11 cellular contexts compared by ENCODE assay signal in the genomic region with DNA sequence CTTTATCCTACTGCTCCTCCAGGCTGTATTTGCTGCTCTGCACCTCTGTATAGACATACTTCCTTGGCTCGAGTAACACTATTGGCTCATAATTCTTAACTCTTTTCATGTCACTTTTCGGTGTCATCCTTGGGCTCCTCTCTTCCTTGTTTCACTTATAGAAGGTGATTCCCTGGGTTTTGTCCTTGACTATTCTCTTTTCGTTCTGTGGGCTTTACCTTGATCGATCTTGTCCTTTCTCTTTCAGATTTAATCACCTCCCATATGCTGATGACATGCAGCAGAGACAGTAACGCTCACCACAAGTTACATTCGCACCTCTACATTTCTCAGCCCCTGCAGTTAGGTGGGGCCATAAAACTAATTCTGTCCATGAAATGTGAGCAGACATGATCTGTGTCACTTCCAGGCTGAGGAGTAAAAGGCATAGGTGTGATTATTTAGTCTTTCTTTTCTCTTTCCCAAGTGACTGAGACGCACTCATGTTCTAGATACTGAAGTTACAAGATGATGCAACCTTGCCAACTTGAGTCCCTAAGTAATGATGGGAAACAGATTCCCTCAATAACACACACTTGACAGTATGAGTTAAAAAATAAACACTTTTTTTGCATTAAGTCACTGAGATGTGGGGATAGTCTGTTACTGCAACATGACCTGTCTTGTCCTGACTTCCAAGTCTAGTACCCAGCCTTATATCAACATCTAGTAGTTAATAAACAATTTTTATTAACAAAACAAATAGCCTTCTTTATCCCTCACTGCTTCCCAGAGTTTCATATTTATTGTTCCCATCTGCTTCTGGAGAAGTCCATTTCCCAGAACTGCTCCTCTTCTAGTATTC. TPM values are rescaled to one million over a fixed set of nuclear protein-coding genes. Genes with fewer than 3 reads are reported as not detected.
DNase-seq lines count a peak whose midpoint lies in the region; ATAC-seq, FAIRE-seq and TF ChIP-seq lines count a peak whose summit lies in the region.
"Had no signal": no experiment of that assay in that cellular context is flagged by ENCODE, and none has a peak within 500 bp of the region (broad histone marks: within the 10 kb centered on the region; RNA-seq: fewer than 3 reads in every experiment).

No MANE protein-coding gene starts in this region.

- no peaks in the 10 kb centered on the region for H3K79me2 ChIP-seq in OCI-LY3 (ENCODE audit: low read length)

- peak; percentile 92 for FAIRE-seq in GM18507 (lab: Jason Lieb, UNC)

- H3K27ac ChIP-seq in OCI-LY3 (ENCODE audit: low read length) = peak overlapping the region; percentile 79
- no peak overlapping the region for H3K27ac ChIP-seq in RWPE1
- H3K27ac ChIP-seq in spleen = no peak overlapping the region
- H3K27ac ChIP-seq: ascending aorta had no signal

- peak overlapping the region; percentile 65 for H3K4me3 ChIP-seq in OCI-LY3 (ENCODE audit: low read length)
- no peak overlapping the region for H3K4me3 ChIP-seq in spleen
- H3K4me3 ChIP-seq: ascending aorta had no signal

- DNase-seq in GM18507 (ENCODE audit: extremely low spot score, insufficient read length, low read depth) = peak; percentile 15
- DNase-seq in RWPE1 (ENCODE audit: low spot score) = no peak
- DNase-seq in spleen = no peak
- DNase-seq in cardiac septum (ENCODE audit: low spot score) = no peak
- no peak for DNase-seq in occipital lobe (lab: John Stamatoyannopoulos, UW)
- DNase-seq: CD8-positive, alpha-beta T cell; NCI-H2029 had no signal

- H3K4me1 ChIP-seq in OCI-LY3 (ENCODE audit: low read length) = peaks cover 71% of the 10 kb centered on the region
- H3K4me1 ChIP-seq in spleen = peaks cover 0 to 2% (median 0%) of the 10 kb centered on the region in 6 donors
- H3K4me1 ChIP-seq: ascending aorta had no signal

- H3K9ac ChIP-seq in OCI-LY3 (ENCODE audit: low read length) = peak overlapping the region; percentile 60

- no peaks in the 10 kb centered on the region; the same call in 1 of the 2 replicates for H3K9me3 ChIP-seq in OCI-LY3 (ENCODE audit: insufficient read depth, low read length)
- no peaks in the 10 kb centered on the region for H3K9me3 ChIP-seq in spleen
- H3K9me3 ChIP-seq: ascending aorta had no signal

- H3K27me3 ChIP-seq in OCI-LY3 (ENCODE audit: low read depth, low read length) = no peaks in the 10 kb centered on the region
- H3K27me3 ChIP-seq in spleen (replicated peaks in 1 of 7) = peaks cover 0 to 6% (median 0%) of the 10 kb centered on the region in 7 donors
- H3K27me3 ChIP-seq: ascending aorta had no signal

- H3K4me2 ChIP-seq in OCI-LY3 (ENCODE audit: low read length) = peak overlapping the region; percentile 76

- peaks cover 11% of the 10 kb centered on the region for H3K36me3 ChIP-seq in OCI-LY3 (replicated peaks; ENCODE audit: low read depth, low read length)
- no peaks in the 10 kb centered on the region for H3K36me3 ChIP-seq in spleen
- H3K36me3 ChIP-seq: ascending aorta had no signal

- TF ChIP-seq CTCF in OCI-LY3 (IDR thresholded peaks at IDR 0.05; ENCODE audit: low read depth, low read length) = no peak
- no peak for TF ChIP-seq CTCF in RWPE1 (conservative IDR thresholded peaks at IDR 0.05; ENCODE audit: low read depth)
- TF ChIP-seq CTCF in spleen (IDR thresholded peaks at IDR 0.05 in 8 of 11, conservative IDR thresholded peaks at IDR 0.05 in 3 of 11) = no peak

- CTCF ChIA-PET in RWPE1 (lab: Yijun Ruan, JAX) = interaction anchor here (0.6 kb wide), 1 partner anchor 540 kb away, joined by 4 read pairs; no protein-coding TSS in a partner anchor

- intact Hi-C loops in spleen (cut with DNase I; ENCODE audit: low total_unique reads) (no loop called here), cardiac septum (cut with DNase I) (no loop called here)

- peak overlapping the region; percentile 15; the same call in 1 of the 2 replicates for H2AFZ ChIP-seq in OCI-LY3 (ENCODE audit: low read depth, low read length)

- POLR2A ChIA-PET in RWPE1 (lab: Yijun Ruan, JAX; ENCODE audit: low non-redundant PET) = no interaction called here

- ATAC-seq in GM19397 (IDR thresholded peaks at IDR 0.05; ENCODE audit: unreplicated experiment) = peak; percentile 62
- peak; percentile 67 for ATAC-seq in HG02938 (IDR thresholded peaks at IDR 0.05; ENCODE audit: unreplicated experiment)
- ATAC-seq: CD8-positive, alpha-beta T cell had no signal

- 65 to 81% (median 72%) methylated on average over 7 of the region's 7 CpGs for WGBS in spleen, 5 donors

- H4K20me1 ChIP-seq in OCI-LY3 (ENCODE audit: insufficient read depth, low read length) = no peaks in the 10 kb centered on the region

- TF ChIP-seq POLR2A in spleen (IDR thresholded peaks at IDR 0.05) = no peak

RNA-seq across cellular contexts. Expression of gene HAO2, which starts 49.9 kb away (rescaled TPM):
- total RNA-seq in spleen = under 1 TPM in 1 of 7 donors, not detected in 6; 0.25 TPM
- polyA plus RNA-seq in spleen = under 1 TPM in 2 of 3 donors, not detected in 1; 0.10 to 0.12 TPM
- not detected for total RNA-seq in cardiac septum
- total RNA-seq in occipital lobe = not detected
- total RNA-seq: ascending aorta; CD8-positive, alpha-beta T cell had no signal
